9 cellular contexts compared by ENCODE assay signal in genomic region chr1:50420689-50421365, GRCh38. TPM values are rescaled to one million over a fixed set of nuclear protein-coding genes. Genes with fewer than 3 reads are reported as not detected.
DNase-seq lines count a peak whose midpoint lies in the region; ATAC-seq and TF ChIP-seq lines count a peak whose summit lies in the region.
"Had no signal": no experiment of that assay in that cellular context is flagged by ENCODE, and none has a peak within 500 bp of the region (broad histone marks: within the 10 kb centered on the region; RNA-seq: fewer than 3 reads in every experiment).

No MANE protein-coding gene starts in this region.

- H3K36me3 ChIP-seq in hepatocyte (replicated peaks; ENCODE audit: insufficient read depth, low read depth) = no peaks in the 10 kb centered on the region

- peak overlapping the region; percentile 73 for H3K4me2 ChIP-seq in hepatocyte

- no peaks in the 10 kb centered on the region for H3K9me3 Mint-ChIP-seq in activated CD4-positive, alpha-beta T cell treated with anti-CD3 and anti-CD28 coated beads for 36 hours (ENCODE audit: low read depth)
- H3K9me3 Mint-ChIP-seq in T-helper 2 cell treated with Interferon-gamma antibody and Interleukin-4, amounts not matched to agents 5 μg/mL and 100 μg/mL, for 36 hours = no peaks in the 10 kb centered on the region

- POLR2A ChIA-PET in activated CD4-positive, alpha-beta T cell treated with anti-CD3 and anti-CD28 coated beads for 36 hours (lab: Charles Lee) = no interaction called here

- H3K27me3 Mint-ChIP-seq in activated CD4-positive, alpha-beta T cell treated with anti-CD3 and anti-CD28 coated beads for 36 hours = peaks cover 68% of the 10 kb centered on the region
- H3K27me3 Mint-ChIP-seq in T-helper 2 cell treated with Interferon-gamma antibody and Interleukin-4, amounts not matched to agents 5 μg/mL and 100 μg/mL, for 36 hours (ENCODE audit: low read depth) = peaks cover 81% of the 10 kb centered on the region

- no peak for ATAC-seq in activated CD4-positive, alpha-beta T cell treated with anti-CD3 and anti-CD28 coated beads for 36 hours
- no peak for ATAC-seq in GM18870 (IDR thresholded peaks at IDR 0.05; ENCODE audit: unreplicated experiment)

- WGBS in hepatocyte (ENCODE audit: low lambda C conversion rate, missing lambda C conversion rate) = 5% methylated on average over 56 of the region's 69 CpGs

- H4K20me1 ChIP-seq in hepatocyte (ENCODE audit: insufficient read depth, poor library complexity, severe bottlenecking) = no peaks in the 10 kb centered on the region

- peaks cover 55% of the 10 kb centered on the region for H3K4me1 Mint-ChIP-seq in activated CD4-positive, alpha-beta T cell treated with anti-CD3 and anti-CD28 coated beads for 36 hours
- peaks cover 24% of the 10 kb centered on the region for H3K4me1 Mint-ChIP-seq in T-helper 2 cell treated with Interferon-gamma antibody and Interleukin-4, amounts not matched to agents 5 μg/mL and 100 μg/mL, for 36 hours (ENCODE audit: low read depth)

- TF ChIP-seq CTCF in hepatocyte (IDR thresholded peaks at IDR 0.05; ENCODE audit: poor library complexity) = no peak

- H3K79me2 ChIP-seq in hepatocyte = no peaks in the 10 kb centered on the region

- H3K9me2 ChIP-seq in hepatocyte (replicated peaks; ENCODE audit: insufficient read depth) = no peaks in the 10 kb centered on the region

- H2AFZ ChIP-seq in hepatocyte = peak overlapping the region; percentile 52

- peaks cover 40% of the 10 kb centered on the region for H3K4me1 ChIP-seq in hepatocyte (ENCODE audit: insufficient read depth)

- no peaks in the 10 kb centered on the region for H3K36me3 Mint-ChIP-seq in activated CD4-positive, alpha-beta T cell treated with anti-CD3 and anti-CD28 coated beads for 36 hours (ENCODE audit: low read depth)
- H3K36me3 Mint-ChIP-seq in T-helper 2 cell treated with Interferon-gamma antibody and Interleukin-4, amounts not matched to agents 5 μg/mL and 100 μg/mL, for 36 hours (ENCODE audit: low read depth) = peaks cover 9% of the 10 kb centered on the region

- H3K27ac Mint-ChIP-seq in activated CD4-positive, alpha-beta T cell treated with anti-CD3 and anti-CD28 coated beads for 36 hours = no peak overlapping the region
- H3K27ac Mint-ChIP-seq in T-helper 2 cell treated with Interferon-gamma antibody and Interleukin-4, amounts not matched to agents 5 μg/mL and 100 μg/mL, for 36 hours = peak overlapping the region; percentile 80

- DNase-seq in activated CD4-positive, alpha-beta T cell treated with anti-CD3 and anti-CD28 coated beads for 36 hours = peak; percentile 54
- DNase-seq in activated CD4-positive, alpha-beta T cell treated with anti-CD3 and anti-CD28 coated beads, Interleukin-2, amount 50 U/mL, for 4 hours = no peak
- DNase-seq in T-helper 2 cell treated with Interferon-gamma antibody and Interleukin-4, amounts not matched to agents 5 μg/mL and 100 μg/mL, for 36 hours (ENCODE audit: low spot score) = no peak
- DNase-seq in hepatocyte (ENCODE audit: low spot score) (no peak), caudate nucleus (lab: John Stamatoyannopoulos, UW) (no peak), DMS 273 treated with DMSO at 0.1 percent for 48 hours (lab: John Stamatoyannopoulos, UW) (no peak)
- DNase-seq in stimulated activated CD8-positive, alpha-beta memory T cell treated with anti-CD3 and anti-CD28 coated beads, Interleukin-4, amount 100 ng/mL, for 48 hours = peak; percentile 30
- DNase-seq: activated gamma-delta T cell had no signal

- H3K4me3 Mint-ChIP-seq in activated CD4-positive, alpha-beta T cell treated with anti-CD3 and anti-CD28 coated beads for 36 hours = no peak overlapping the region
- H3K4me3 Mint-ChIP-seq in T-helper 2 cell treated with Interferon-gamma antibody and Interleukin-4, amounts not matched to agents 5 μg/mL and 100 μg/mL, for 36 hours = peak overlapping the region; percentile 43

- no peaks in the 10 kb centered on the region for H3K9me3 ChIP-seq in hepatocyte (ENCODE audit: low read depth)

- H3K27me3 ChIP-seq in hepatocyte = peaks cover 98% of the 10 kb centered on the region

- H3K27ac ChIP-seq in hepatocyte (no peak overlapping the region), caudate nucleus (ENCODE audit: low read depth, low read length) (no peak overlapping the region)

- intact Hi-C loops in activated CD4-positive, alpha-beta T cell treated with anti-CD3 and anti-CD28 coated beads for 36 hours (cut with DNase I, micrococcal nuclease) = loop anchor here in 1 of 2 experiments (5.0 kb wide), 1 partner anchor 556 kb away; no protein-coding TSS in a partner anchor

- no peak overlapping the region for H3K4me3 ChIP-seq in hepatocyte

- CTCF ChIA-PET in activated CD4-positive, alpha-beta T cell treated with anti-CD3 and anti-CD28 coated beads for 36 hours (lab: Charles Lee) = no interaction called here

RNA-seq across cellular contexts. Expression of gene DMRTA2, which starts 2.4 kb away (rescaled TPM):
- not detected for total RNA-seq in activated CD4-positive, alpha-beta T cell treated with anti-CD3 and anti-CD28 coated beads for 36 hours
- total RNA-seq in hepatocyte = 0.10 TPM in 1 of 2 replicates, not detected in the other
- not detected in 2 replicates for polyA plus RNA-seq in hepatocyte

Comparison
In these comparisons a context has a peak if more than half of its experiments do, and no peak if none do; other contexts are left out.
1. DNase-seq: peak in activated CD4-positive, alpha-beta T cell treated with anti-CD3 and anti-CD28 coated beads for 36 hours (single experiment) and stimulated activated CD8-positive, alpha-beta memory T cell treated with anti-CD3 and anti-CD28 coated beads, Interleukin-4, amount 100 ng/mL, for 48 hours (single experiment); none in activated CD4-positive, alpha-beta T cell treated with anti-CD3 and anti-CD28 coated beads, Interleukin-2, amount 50 U/mL, for 4 hours (0 of 2), T-helper 2 cell treated with Interferon-gamma antibody and Interleukin-4, amounts not matched to agents 5 μg/mL and 100 μg/mL, for 36 hours (single experiment), hepatocyte (single experiment), caudate nucleus (0 of 61) and DMS 273 treated with DMSO at 0.1 percent for 48 hours (single experiment).